8 cellular contexts compared by ENCODE assay signal in the genomic region with DNA sequence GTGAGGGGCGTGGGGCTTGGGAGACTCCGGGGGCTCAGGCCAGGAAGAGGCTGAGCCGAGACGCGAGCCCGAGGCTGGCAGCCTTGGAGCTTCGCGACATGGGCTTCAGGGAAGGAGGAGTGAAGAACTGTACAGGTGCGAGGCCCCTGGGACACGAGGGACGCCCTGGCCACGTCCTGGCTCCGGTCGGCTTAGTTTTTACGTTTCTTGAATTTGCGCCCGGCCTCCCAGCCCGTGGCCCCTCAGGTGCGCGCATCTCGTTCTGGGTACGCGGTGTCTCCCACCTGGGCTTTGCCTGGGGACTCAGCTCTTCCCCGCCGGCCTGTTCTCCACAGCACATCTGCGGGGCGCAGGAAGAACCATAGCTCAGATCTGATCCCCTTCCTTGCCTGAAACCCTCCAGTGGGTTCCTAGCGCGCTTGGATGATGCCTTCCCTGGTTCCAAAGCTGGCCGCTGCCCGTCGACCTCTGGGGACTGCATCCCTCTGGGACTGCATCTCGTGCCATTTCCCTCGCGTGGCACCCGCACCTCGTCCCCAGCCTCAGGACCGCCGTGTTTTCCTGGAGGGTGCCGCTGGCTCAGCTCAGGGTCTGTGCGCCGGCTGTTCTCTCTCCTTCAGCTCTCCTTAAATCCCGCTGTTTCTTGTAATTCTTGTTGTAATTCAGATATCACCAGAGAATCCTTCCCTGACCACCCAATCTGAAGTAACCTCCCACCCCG. TPM values are rescaled to one million over a fixed set of nuclear protein-coding genes. Genes with fewer than 3 reads are reported as not detected.
DNase-seq lines count a peak whose midpoint lies in the region; ATAC-seq and TF ChIP-seq lines count a peak whose summit lies in the region.

No MANE protein-coding gene starts in this region.

- peak overlapping the region; percentile 64 for H3K4me3 ChIP-seq in GM12864 (ENCODE audit: low read depth, low read length)
- H3K4me3 ChIP-seq in HEK293 (ENCODE audit: low read depth, low read length): peak overlapping the region; percentile 92
- H3K4me3 ChIP-seq in WERI-Rb-1 (ENCODE audit: low read depth, low read length): peak overlapping the region; percentile 58
- peak overlapping the region; percentile 90 for H3K4me3 ChIP-seq in left ventricle myocardium inferior

- H3K27me3 ChIP-seq in WERI-Rb-1 (ENCODE audit: insufficient read depth, low read depth, severe bottlenecking) (no peaks in the 10 kb centered on the region), left ventricle myocardium inferior (ENCODE audit: low read depth) (peaks cover 8% of the 10 kb centered on the region)

- no peaks in the 10 kb centered on the region; the same call in 1 of the 2 replicates for H3K4me1 ChIP-seq in HEK293 (ENCODE audit: control insufficient read depth, insufficient read depth, low read length)
- H3K4me1 ChIP-seq in left ventricle myocardium inferior: peaks cover 26% of the 10 kb centered on the region

- DNase-seq in GM12864 (ENCODE audit: low read depth): no peak
- DNase-seq in WERI-Rb-1: no peak
- DNase-seq in left ventricle myocardium inferior: no peak
- peak; percentile 65 for DNase-seq in retina

- TF ChIP-seq CTCF in GM12864 (IDR thresholded peaks at IDR 0.05; ENCODE audit: low read depth, low read length, missing control alignments): no peak
- TF ChIP-seq CTCF in HEK293 (tag by site-specific recombination; IDR thresholded peaks at IDR 0.05): no peak
- no peak for TF ChIP-seq CTCF in WERI-Rb-1 (IDR thresholded peaks at IDR 0.05; ENCODE audit: low read depth, low read length)
- TF ChIP-seq CTCF in left ventricle myocardium inferior (IDR thresholded peaks at IDR 0.05; ENCODE audit: borderline replicate concordance): no peak

- no peak overlapping the region; the same call in 1 of the 2 replicates for H3K27ac ChIP-seq in HEK293 (ENCODE audit: extremely low read depth, low read depth, low read length)
- peak overlapping the region; percentile 65 for H3K27ac ChIP-seq in WERI-Rb-1
- peak overlapping the region; percentile 47 for H3K27ac ChIP-seq in left ventricle myocardium inferior (replicated peaks)

- H3K36me3 ChIP-seq in HEK293 (ENCODE audit: control insufficient read depth in 2 of 2, insufficient read depth in 1 of 2, low read length in 2 of 2) (peaks cover 0 to 11% of the 10 kb centered on the region in 2 experiments; a peak in 1 of 3 replicates), WERI-Rb-1 (no peaks in the 10 kb centered on the region; the same call in 1 of the 2 replicates), left ventricle myocardium inferior (no peaks in the 10 kb centered on the region)

- CTCF ChIA-PET in HEK293 (lab: Yijun Ruan, JAX): interaction anchor here (0.6 to 1.2 kb wide), 3 partner anchors 9 to 1103 kb away, joined by 3 to 4 read pairs (median 3); no protein-coding TSS in a partner anchor

- H3K9me3 ChIP-seq in HEK293 (ENCODE audit: control insufficient read depth, insufficient read depth, low read depth, low read length) (no peaks in the 10 kb centered on the region), WERI-Rb-1 (ENCODE audit: severe bottlenecking) (no peaks in the 10 kb centered on the region), left ventricle myocardium inferior (replicated peaks) (no peaks in the 10 kb centered on the region)

- ATAC-seq in HG03378 (IDR thresholded peaks at IDR 0.05; ENCODE audit: unreplicated experiment): no peak
- ATAC-seq in HG02973 (IDR thresholded peaks at IDR 0.05; ENCODE audit: unreplicated experiment): no peak
- no peak for ATAC-seq in GM18868 (IDR thresholded peaks at IDR 0.05; ENCODE audit: unreplicated experiment)

- POLR2A ChIA-PET in HEK293 (lab: Yijun Ruan, JAX): no interaction called here

- intact Hi-C loops in left ventricle myocardium inferior (cut with micrococcal nuclease): no loop called here

TF ChIP-seq in HEK293, 187 proteins besides CTCF, POLR2A, EP300 and RAD21:
- no peak for TF ChIP-seq ZNF112 (tag by site-specific recombination; IDR thresholded peaks at IDR 0.05)
- TF ChIP-seq, protein P1, sequence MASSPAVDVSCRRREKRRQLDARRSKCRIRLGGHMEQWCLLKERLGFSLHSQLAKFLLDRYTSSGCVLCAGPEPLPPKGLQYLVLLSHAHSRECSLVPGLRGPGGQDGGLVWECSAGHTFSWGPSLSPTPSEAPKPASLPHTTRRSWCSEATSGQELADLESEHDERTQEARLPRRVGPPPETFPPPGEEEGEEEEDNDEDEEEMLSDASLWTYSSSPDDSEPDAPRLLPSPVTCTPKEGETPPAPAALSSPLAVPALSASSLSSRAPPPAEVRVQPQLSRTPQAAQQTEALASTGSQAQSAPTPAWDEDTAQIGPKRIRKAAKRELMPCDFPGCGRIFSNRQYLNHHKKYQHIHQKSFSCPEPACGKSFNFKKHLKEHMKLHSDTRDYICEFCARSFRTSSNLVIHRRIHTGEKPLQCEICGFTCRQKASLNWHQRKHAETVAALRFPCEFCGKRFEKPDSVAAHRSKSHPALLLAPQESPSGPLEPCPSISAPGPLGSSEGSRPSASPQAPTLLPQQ (tag by site-specific recombination; IDR thresholded peaks at IDR 0.05): 0 out of 2 replicates have a peak, but pooled peaks have one; percentile 2

RNA-seq across cellular contexts. Expression of a gene that starts 0.6 kb away (rescaled TPM):
- total RNA-seq in left ventricle myocardium inferior: 10.1 TPM

RNA-seq across cellular contexts. Expression of a gene that starts 49.7 kb away (rescaled TPM):
- total RNA-seq in left ventricle myocardium inferior: 4.1 TPM
